Comparison of ENCODE assay signal across 8 cellular contexts in genomic region chr9:113682297-113682771, GRCh38.
DNase-seq lines count a peak whose midpoint lies in the region; ATAC-seq and TF ChIP-seq lines count a peak whose summit lies in the region.

No MANE protein-coding gene starts in this region.

- peaks cover 65% of the 10 kb centered on the region for H3K27me3 Mint-ChIP-seq in activated CD8-positive, alpha-beta memory T cell treated with anti-CD3 and anti-CD28 coated beads, Interleukin-2, amount 10 ng/mL, durations not matched to agents 7 days and 5 days
- H3K27me3 Mint-ChIP-seq in natural killer cell (ENCODE audit: low read depth in 2 of 2) (peaks cover 11 to 18% of the 10 kb centered on the region in 2 donors), type B pancreatic cell (peaks cover 45% of the 10 kb centered on the region)

- intact Hi-C loops in natural killer cell (cut with micrococcal nuclease): loop anchor here (5.0 to 10.0 kb wide), 2 partner anchors 195 to 282 kb away; partner anchors contain the start of gene ZNF618

- TF ChIP-seq CTCF in fibroblast of mammary gland (conservative IDR thresholded peaks at IDR 0.05; ENCODE audit: control insufficient read depth, insufficient read depth, low read depth, low read length): peak; percentile 97
- peak; percentile 98 for TF ChIP-seq CTCF in natural killer cell (IDR thresholded peaks at IDR 0.05)
- peak; percentile 96 for TF ChIP-seq CTCF in type B pancreatic cell (conservative IDR thresholded peaks at IDR 0.05)

- H3K9me3 Mint-ChIP-seq in activated CD8-positive, alpha-beta memory T cell treated with anti-CD3 and anti-CD28 coated beads, Interleukin-2, amount 10 ng/mL, durations not matched to agents 7 days and 5 days (ENCODE audit: low read depth): no peaks in the 10 kb centered on the region
- H3K9me3 Mint-ChIP-seq in natural killer cell (no peaks in the 10 kb centered on the region), type B pancreatic cell (no peaks in the 10 kb centered on the region)

- peak; percentile 82 for DNase-seq in AG08396 (ENCODE audit: low spot score)
- DNase-seq in GM19238 (ENCODE audit: insufficient read length, low spot score): peak; percentile 30
- DNase-seq in NCI-H510A (lab: John Stamatoyannopoulos, UW): peak; percentile 38
- peak; percentile 55 for DNase-seq in activated CD8-positive, alpha-beta memory T cell treated with anti-CD3 and anti-CD28 coated beads, Interleukin-2, amount 10 ng/mL, durations not matched to agents 7 days and 5 days
- peak; percentile 89 for DNase-seq in fibroblast of mammary gland (ENCODE audit: low read depth)
- DNase-seq in natural killer cell: peak; percentile 48
- DNase-seq in type B pancreatic cell (ENCODE audit: extremely low spot score, unreplicated experiment): peak; percentile 78

- H3K27ac Mint-ChIP-seq in activated CD8-positive, alpha-beta memory T cell treated with anti-CD3 and anti-CD28 coated beads, Interleukin-2, amount 10 ng/mL, durations not matched to agents 7 days and 5 days: no peak overlapping the region
- H3K27ac Mint-ChIP-seq in natural killer cell (peak overlapping the region in 1 of 2 donors; percentile 9), type B pancreatic cell (no peak overlapping the region)

- no peak overlapping the region for H3K4me3 ChIP-seq in fibroblast of mammary gland (ENCODE audit: control insufficient read depth, low read depth, low read length)

- no peaks in the 10 kb centered on the region for H3K36me3 Mint-ChIP-seq in activated CD8-positive, alpha-beta memory T cell treated with anti-CD3 and anti-CD28 coated beads, Interleukin-2, amount 10 ng/mL, durations not matched to agents 7 days and 5 days
- H3K36me3 Mint-ChIP-seq in natural killer cell: no peaks in the 10 kb centered on the region
- H3K36me3 Mint-ChIP-seq in type B pancreatic cell: no peaks in the 10 kb centered on the region

- H3K4me1 Mint-ChIP-seq in activated CD8-positive, alpha-beta memory T cell treated with anti-CD3 and anti-CD28 coated beads, Interleukin-2, amount 10 ng/mL, durations not matched to agents 7 days and 5 days: peaks cover 2% of the 10 kb centered on the region
- H3K4me1 Mint-ChIP-seq in natural killer cell (peaks cover 28 to 48% of the 10 kb centered on the region in 2 donors), type B pancreatic cell (ENCODE audit: unreplicated experiment) (peaks cover 15% of the 10 kb centered on the region)

- CTCF ChIA-PET in activated CD8-positive, alpha-beta memory T cell treated with anti-CD3 and anti-CD28 coated beads, Interleukin-2, amount 10 ng/mL, durations not matched to agents 7 days and 5 days (lab: Charles Lee): interaction anchor here (1.0 to 1.7 kb wide), 5 partner anchors 9 to 236 kb away, joined by 3 to 5 read pairs (median 3); no protein-coding TSS in a partner anchor

- no peak for ATAC-seq in activated CD8-positive, alpha-beta memory T cell treated with anti-CD3 and anti-CD28 coated beads, Interleukin-2, amount 10 ng/mL, durations not matched to agents 7 days and 5 days
- peak; percentile 38 to 54 (median 54) for ATAC-seq in natural killer cell
- no peak for ATAC-seq in HG02852 (IDR thresholded peaks at IDR 0.05; ENCODE audit: unreplicated experiment)

- H3K4me3 Mint-ChIP-seq in activated CD8-positive, alpha-beta memory T cell treated with anti-CD3 and anti-CD28 coated beads, Interleukin-2, amount 10 ng/mL, durations not matched to agents 7 days and 5 days: no peak overlapping the region
- H3K4me3 Mint-ChIP-seq in natural killer cell (no peak overlapping the region), type B pancreatic cell (no peak overlapping the region)

Comparison
In these comparisons a context has a peak if more than half of its experiments do, and no peak if none do; other contexts are left out.
1. DNase-seq: peak in every context shown above with its lines; median percentile 89 in fibroblast of mammary gland; 82 in AG08396; 78 in type B pancreatic cell; 55 in activated CD8-positive, alpha-beta memory T cell treated with anti-CD3 and anti-CD28 coated beads, Interleukin-2, amount 10 ng/mL, durations not matched to agents 7 days and 5 days; 48 in natural killer cell; 38 in NCI-H510A; 30 in GM19238.
2. ATAC-seq: peak in natural killer cell (3 of 3); none in activated CD8-positive, alpha-beta memory T cell treated with anti-CD3 and anti-CD28 coated beads, Interleukin-2, amount 10 ng/mL, durations not matched to agents 7 days and 5 days (single experiment) and HG02852 (single experiment).
3. Peak in every context shown above with its lines, with median percentiles within 50 percentile points of each other: CTCF ChIP-seq.